1 cellular context compared by ENCODE assay signal in the genomic region with DNA sequence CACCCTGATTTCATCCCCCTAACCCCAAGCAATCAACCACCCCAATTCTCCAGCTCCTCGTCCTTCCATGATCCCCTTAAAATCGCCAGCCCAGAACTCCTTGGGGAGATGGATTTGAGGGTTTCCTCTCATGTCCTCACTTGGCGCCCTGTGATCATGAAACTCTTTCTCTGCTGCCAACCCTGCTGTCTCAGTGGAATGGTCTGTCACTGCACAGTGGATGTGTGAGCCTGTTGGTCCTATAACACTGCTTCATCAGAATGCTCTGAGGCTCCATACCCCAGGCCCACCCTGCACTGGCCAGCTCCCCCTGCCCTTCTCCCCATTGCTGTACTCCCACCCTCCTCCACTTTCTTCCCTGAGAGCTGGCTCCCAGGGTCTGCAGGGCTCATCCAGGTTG.
TF ChIP-seq lines count a peak whose summit lies in the region.

No MANE protein-coding gene starts in this region.

TF ChIP-seq in A549, 52 proteins besides CTCF, POLR2A, EP300 and RAD21 (continued from another document):
- TF ChIP-seq ESRRA (IDR thresholded peaks at IDR 0.05; ENCODE audit: borderline replicate concordance, low read length) (no peak), POLR2AphosphoS2 (conservative IDR thresholded peaks at IDR 0.05; ENCODE audit: low read length) (no peak), TFCP2L1 (CRISPR knock-in tag; IDR thresholded peaks at IDR 0.05) (no peak), KDM1A (IDR thresholded peaks at IDR 0.05; ENCODE audit: low read depth) (no peak), CBX8 (IDR thresholded peaks at IDR 0.05) (no peak), EHF (CRISPR knock-in tag; IDR thresholded peaks at IDR 0.05) (no peak), CHD4 (IDR thresholded peaks at IDR 0.05; ENCODE audit: borderline replicate concordance) (no peak), FOSB (CRISPR knock-in tag; IDR thresholded peaks at IDR 0.05) (no peak), MYC (IDR thresholded peaks at IDR 0.05; ENCODE audit: borderline replicate concordance, low read length) (no peak), RNF2 (IDR thresholded peaks at IDR 0.05; ENCODE audit: borderline replicate concordance, low read depth) (no peak), HDAC2 (IDR thresholded peaks at IDR 0.05) (no peak), JUN (IDR thresholded peaks at IDR 0.05) (no peak), NR3C1 (IDR thresholded peaks at IDR 0.05) (no peak), TP53 (CRISPR knock-in tag; IDR thresholded peaks at IDR 0.05) (no peak), ZSCAN20 (CRISPR knock-in tag; IDR thresholded peaks at IDR 0.05) (no peak)
- TF ChIP-seq, protein P1, sequence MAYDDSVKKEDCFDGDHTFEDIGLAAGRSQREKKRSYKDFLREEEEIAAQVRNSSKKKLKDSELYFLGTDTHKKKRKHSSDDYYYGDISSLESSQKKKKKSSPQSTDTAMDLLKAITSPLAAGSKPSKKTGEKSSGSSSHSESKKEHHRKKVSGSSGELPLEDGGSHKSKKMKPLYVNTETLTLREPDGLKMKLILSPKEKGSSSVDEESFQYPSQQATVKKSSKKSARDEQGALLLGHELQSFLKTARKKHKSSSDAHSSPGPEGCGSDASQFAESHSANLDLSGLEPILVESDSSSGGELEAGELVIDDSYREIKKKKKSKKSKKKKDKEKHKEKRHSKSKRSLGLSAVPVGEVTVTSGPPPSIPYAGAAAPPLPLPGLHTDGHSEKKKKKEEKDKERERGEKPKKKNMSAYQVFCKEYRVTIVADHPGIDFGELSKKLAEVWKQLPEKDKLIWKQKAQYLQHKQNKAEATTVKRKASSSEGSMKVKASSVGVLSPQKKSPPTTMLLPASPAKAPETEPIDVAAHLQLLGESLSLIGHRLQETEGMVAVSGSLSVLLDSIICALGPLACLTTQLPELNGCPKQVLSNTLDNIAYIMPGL (CRISPR knock-in tag; IDR thresholded peaks at IDR 0.05; ENCODE audit: borderline replicate concordance), result no peak
- TF ChIP-seq, protein P2, sequence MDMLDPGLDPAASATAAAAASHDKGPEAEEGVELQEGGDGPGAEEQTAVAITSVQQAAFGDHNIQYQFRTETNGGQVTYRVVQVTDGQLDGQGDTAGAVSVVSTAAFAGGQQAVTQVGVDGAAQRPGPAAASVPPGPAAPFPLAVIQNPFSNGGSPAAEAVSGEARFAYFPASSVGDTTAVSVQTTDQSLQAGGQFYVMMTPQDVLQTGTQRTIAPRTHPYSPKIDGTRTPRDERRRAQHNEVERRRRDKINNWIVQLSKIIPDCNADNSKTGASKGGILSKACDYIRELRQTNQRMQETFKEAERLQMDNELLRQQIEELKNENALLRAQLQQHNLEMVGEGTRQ (IDR thresholded peaks at IDR 0.05), result no peak
